ENCODE assay signal across 11 cellular contexts in genomic region chr2:64837925-64838641, GRCh38.
DNase-seq lines count a peak whose midpoint lies in the region; ATAC-seq and FAIRE-seq lines count a peak whose summit lies in the region.
"Had no signal": no experiment of that assay in that cellular context is flagged by ENCODE, and none has a peak within 500 bp of the region (broad histone marks: within the 10 kb centered on the region; RNA-seq: fewer than 3 reads in every experiment).

No MANE protein-coding gene starts in this region.

- H3K27ac Mint-ChIP-seq in activated naive CD4-positive, alpha-beta T cell treated with anti-CD3 and anti-CD28 coated beads, Interleukin-2, amount 10 ng/mL, durations not matched to agents 7 days and 5 days, result peak overlapping the region; percentile 33
- no peak overlapping the region for H3K27ac Mint-ChIP-seq in activated naive CD4-positive, alpha-beta T cell treated with anti-CD3 and anti-CD28 coated beads for 36 hours

- ATAC-seq in GM18867 (IDR thresholded peaks at IDR 0.05; ENCODE audit: unreplicated experiment), result no peak

- CTCF ChIA-PET in activated naive CD4-positive, alpha-beta T cell treated with anti-CD3 and anti-CD28 coated beads, Interleukin-2, amount 10 ng/mL, durations not matched to agents 7 days and 5 days (lab: Charles Lee), result no interaction called here
- CTCF ChIA-PET in activated naive CD4-positive, alpha-beta T cell treated with anti-CD3 and anti-CD28 coated beads for 36 hours (lab: Charles Lee), result interaction anchor here (2.2 kb wide), 1 partner anchor 188 kb away, joined by 5 read pairs; no protein-coding TSS in a partner anchor

- peaks cover 17% of the 10 kb centered on the region for H3K27me3 Mint-ChIP-seq in activated naive CD4-positive, alpha-beta T cell treated with anti-CD3 and anti-CD28 coated beads, Interleukin-2, amount 10 ng/mL, durations not matched to agents 7 days and 5 days
- H3K27me3 Mint-ChIP-seq in activated naive CD4-positive, alpha-beta T cell treated with anti-CD3 and anti-CD28 coated beads for 36 hours (ENCODE audit: low read depth), result peaks cover 5% of the 10 kb centered on the region

- H3K4me1 Mint-ChIP-seq in activated naive CD4-positive, alpha-beta T cell treated with anti-CD3 and anti-CD28 coated beads, Interleukin-2, amount 10 ng/mL, durations not matched to agents 7 days and 5 days, result peaks cover 14% of the 10 kb centered on the region
- peaks cover 10% of the 10 kb centered on the region for H3K4me1 Mint-ChIP-seq in activated naive CD4-positive, alpha-beta T cell treated with anti-CD3 and anti-CD28 coated beads for 36 hours (ENCODE audit: low read depth)

- no peak for DNase-seq in activated naive CD4-positive, alpha-beta T cell treated with anti-CD3 and anti-CD28 coated beads, Interleukin-2, amount 10 ng/mL, durations not matched to agents 7 days and 5 days
- no peak for DNase-seq in activated naive CD4-positive, alpha-beta T cell treated with anti-CD3 and anti-CD28 coated beads for 36 hours
- DNase-seq in SW480 (ENCODE audit: low spot score), result peak; percentile 73
- peak; percentile 95 for DNase-seq in kidney tubule cell (ENCODE audit: low spot score)
- DNase-seq in urothelium cell line (ENCODE audit: low spot score), result peak; percentile 45
- DNase-seq in NCI-H2227 treated with DMSO at 0.1 percent for 48 hours (lab: John Stamatoyannopoulos, UW), result no peak
- no peak for DNase-seq in activated CD4-positive, alpha-beta T cell treated with anti-CD3 and anti-CD28 coated beads for 48 hours
- DNase-seq: activated CD8-positive, alpha-beta memory T cell treated with anti-CD3 and anti-CD28 coated beads, Interleukin-2, amount 50 U/mL, for 4 hours had no signal

- no peaks in the 10 kb centered on the region for H3K36me3 Mint-ChIP-seq in activated naive CD4-positive, alpha-beta T cell treated with anti-CD3 and anti-CD28 coated beads, Interleukin-2, amount 10 ng/mL, durations not matched to agents 7 days and 5 days
- H3K36me3 Mint-ChIP-seq in activated naive CD4-positive, alpha-beta T cell treated with anti-CD3 and anti-CD28 coated beads for 36 hours (ENCODE audit: low read depth), result no peaks in the 10 kb centered on the region

- no peaks in the 10 kb centered on the region for H3K9me3 Mint-ChIP-seq in activated naive CD4-positive, alpha-beta T cell treated with anti-CD3 and anti-CD28 coated beads, Interleukin-2, amount 10 ng/mL, durations not matched to agents 7 days and 5 days
- H3K9me3 Mint-ChIP-seq in activated naive CD4-positive, alpha-beta T cell treated with anti-CD3 and anti-CD28 coated beads for 36 hours, result no peaks in the 10 kb centered on the region

- no peak overlapping the region for H3K4me3 Mint-ChIP-seq in activated naive CD4-positive, alpha-beta T cell treated with anti-CD3 and anti-CD28 coated beads, Interleukin-2, amount 10 ng/mL, durations not matched to agents 7 days and 5 days
- no peak overlapping the region for H3K4me3 Mint-ChIP-seq in activated naive CD4-positive, alpha-beta T cell treated with anti-CD3 and anti-CD28 coated beads for 36 hours

- intact Hi-C loops in activated naive CD4-positive, alpha-beta T cell treated with anti-CD3 and anti-CD28 coated beads for 36 hours (cut with micrococcal nuclease), result no loop called here

- no peak for FAIRE-seq in urothelium cell line (lab: Jason Lieb, UNC)
- FAIRE-seq: A204.1, K562 had no signal

Comparison
In these comparisons a context has a peak if more than half of its experiments do, and no peak if none do; other contexts are left out.
1. DNase-seq: peak in SW480 (single experiment), kidney tubule cell (single experiment) and urothelium cell line (single experiment); none in activated naive CD4-positive, alpha-beta T cell treated with anti-CD3 and anti-CD28 coated beads, Interleukin-2, amount 10 ng/mL, durations not matched to agents 7 days and 5 days (single experiment), activated naive CD4-positive, alpha-beta T cell treated with anti-CD3 and anti-CD28 coated beads for 36 hours (single experiment), NCI-H2227 treated with DMSO at 0.1 percent for 48 hours (single experiment) and activated CD4-positive, alpha-beta T cell treated with anti-CD3 and anti-CD28 coated beads for 48 hours (single experiment).